Comparison of ENCODE assay signal across 33 cellular contexts in genomic region chr12:116984098-116984497, GRCh38.
"Had no signal": no experiment of that assay in that cellular context is flagged by ENCODE, and none has a peak within 500 bp of the region (broad histone marks: within the 10 kb centered on the region; RNA-seq: fewer than 3 reads in every experiment).

No MANE protein-coding gene starts in this region.

- DNase-seq: hypothalamus; immature natural killer cell; kidney; left colon; left lung; lower lobe of right lung; mammary epithelial cell; mesenchymal stem cell; naive thymus-derived CD8-positive, alpha-beta T cell; occipital lobe; pancreas; posterior cingulate gyrus; retina; right cardiac atrium; stimulated activated CD4-positive, alpha-beta T cell treated with anti-CD3 and anti-CD28 coated beads, Interleukin-12 subunit alpha, Interleukin-12 subunit beta, amount 100 ng/mL, for 4 hours; stimulated activated CD4-positive, alpha-beta T cell treated with anti-CD3 and anti-CD28 coated beads, Interleukin-15, amount 100 ng/mL, for 24 hours; stimulated activated CD4-positive, alpha-beta T cell treated with anti-CD3 and anti-CD28 coated beads, Interleukin-2, amount 100 ng/mL, for 24 hours; stimulated activated CD4-positive, alpha-beta T cell treated with anti-CD3 and anti-CD28 coated beads, Interleukin-4, amount 100 ng/mL, for 1 hour; stimulated activated naive CD4-positive, alpha-beta T cell treated with Interleukin-2 at 50 U/mL for 16 hours; stimulated activated naive CD8-positive, alpha-beta T cell treated with anti-CD3 and anti-CD28 coated beads, Interleukin-15, amount 100 ng/mL, for 72 hours; testis; thyroid gland; transverse colon; upper lobe of left lung had no signal

- H3K27me3 ChIP-seq: left lung, neural progenitor cell, neutrophil, pancreas, testis, thyroid gland, transverse colon, upper lobe of left lung, vagina had no signal

- H3K4me1 Mint-ChIP-seq: immature natural killer cell, neural progenitor cell had no signal

- H3K9me3 Mint-ChIP-seq: immature natural killer cell; naive thymus-derived CD8-positive, alpha-beta T cell; nephron; neural progenitor cell; stimulated activated memory B cell treated with anti-CD40 and anti-IgM and Interleukin-4, amounts not matched to agents 10 μg/mL and 1 μg/mL and 100 μg/mL, for 72 hours; stimulated activated naive CD8-positive, alpha-beta T cell treated with anti-CD3 and anti-CD28 coated beads, Interleukin-15, amount 100 ng/mL, for 72 hours had no signal

- H3K36me3 ChIP-seq: neutrophil, prostate gland had no signal

- ATAC-seq: left colon; left lung; lower lobe of right lung; naive thymus-derived CD8-positive, alpha-beta T cell; pancreas; right cardiac atrium; sciatic nerve; stimulated activated memory B cell treated with anti-CD40 and anti-IgM and Interleukin-4, amounts not matched to agents 10 μg/mL and 1 μg/mL and 100 μg/mL, for 72 hours; stimulated activated naive CD8-positive, alpha-beta T cell treated with anti-CD3 and anti-CD28 coated beads, Interleukin-15, amount 100 ng/mL, for 72 hours had no signal

- H3K4me3 ChIP-seq: left lung, lower lobe of right lung, neural progenitor cell, pancreas, prostate gland, skin epidermis, testis, thyroid gland, transverse colon, upper lobe of left lung, vagina had no signal

- H3K4me1 ChIP-seq: left lung, lower lobe of right lung, neural progenitor cell, pancreas, prostate gland, testis, transverse colon, vagina had no signal

- H3K27ac ChIP-seq: left lung, lower lobe of right lung, neural progenitor cell, neutrophil, pancreas, prostate gland, testis, thyroid gland, upper lobe of left lung, vagina had no signal

- H3K27ac Mint-ChIP-seq: immature natural killer cell; nephron; neural progenitor cell; stimulated activated memory B cell treated with anti-CD40 and anti-IgM and Interleukin-4, amounts not matched to agents 10 μg/mL and 1 μg/mL and 100 μg/mL, for 72 hours; stimulated activated naive CD8-positive, alpha-beta T cell treated with anti-CD3 and anti-CD28 coated beads, Interleukin-15, amount 100 ng/mL, for 72 hours had no signal

- H3K9me3 ChIP-seq: left lung, lower lobe of right lung, neutrophil, pancreas, prostate gland, testis, thyroid gland, transverse colon, upper lobe of left lung, vagina had no signal

- H3K27me3 Mint-ChIP-seq: naive thymus-derived CD8-positive, alpha-beta T cell; stimulated activated memory B cell treated with anti-CD40 and anti-IgM and Interleukin-4, amounts not matched to agents 10 μg/mL and 1 μg/mL and 100 μg/mL, for 72 hours; stimulated activated naive CD8-positive, alpha-beta T cell treated with anti-CD3 and anti-CD28 coated beads, Interleukin-15, amount 100 ng/mL, for 72 hours had no signal

- H3K9ac ChIP-seq: neural progenitor cell had no signal

- H3K4me3 Mint-ChIP-seq: immature natural killer cell; naive thymus-derived CD8-positive, alpha-beta T cell; nephron; neural progenitor cell; stimulated activated memory B cell treated with anti-CD40 and anti-IgM and Interleukin-4, amounts not matched to agents 10 μg/mL and 1 μg/mL and 100 μg/mL, for 72 hours; stimulated activated naive CD8-positive, alpha-beta T cell treated with anti-CD3 and anti-CD28 coated beads, Interleukin-15, amount 100 ng/mL, for 72 hours had no signal

- FAIRE-seq: islet of Langerhans, kidney, pancreas had no signal
